17 cellular contexts compared by ENCODE assay signal in genomic region chr12:130828895-130829294, GRCh38.
"Had no signal": no experiment of that assay in that cellular context is flagged by ENCODE, and none has a peak within 500 bp of the region (broad histone marks: within the 10 kb centered on the region; RNA-seq: fewer than 3 reads in every experiment).

No MANE protein-coding gene starts in this region.

- DNase-seq: activated CD4-positive, alpha-beta memory T cell treated with anti-CD3 and anti-CD28 coated beads, Interleukin-2, amount 10 ng/mL, durations not matched to agents 7 days and 5 days; cerebellar nuclear complex; effector memory CD8-positive, alpha-beta T cell; gastrocnemius medialis; heart right ventricle; left colon; mucosa of descending colon; naive thymus-derived CD4-positive, alpha-beta T cell; small intestine; stimulated activated CD4-positive, alpha-beta T cell treated with anti-CD3 and anti-CD28 coated beads, Interleukin-4, amount 100 ng/mL, for 24 hours; stimulated activated naive CD8-positive, alpha-beta T cell treated with anti-CD3 and anti-CD28 coated beads, Interleukin-15, Interleukin-2, amounts not matched to agents 100 U/mL and 50 U/mL, for 24 hours; T-helper 1 cell; trophoblast cell had no signal

- H3K9me3 Mint-ChIP-seq: activated CD4-positive, alpha-beta memory T cell treated with anti-CD3 and anti-CD28 coated beads, Interleukin-2, amount 10 ng/mL, durations not matched to agents 7 days and 5 days; effector memory CD8-positive, alpha-beta T cell had no signal

- H3K27ac Mint-ChIP-seq: activated CD4-positive, alpha-beta memory T cell treated with anti-CD3 and anti-CD28 coated beads, Interleukin-2, amount 10 ng/mL, durations not matched to agents 7 days and 5 days; effector memory CD8-positive, alpha-beta T cell had no signal

- H3K4me3 ChIP-seq: ascending aorta, breast epithelium, gastrocnemius medialis, heart right ventricle, mucosa of descending colon had no signal

- H3K9me3 ChIP-seq: ascending aorta, breast epithelium, gastrocnemius medialis, heart right ventricle, mucosa of descending colon had no signal

- H3K27me3 Mint-ChIP-seq: activated CD4-positive, alpha-beta memory T cell treated with anti-CD3 and anti-CD28 coated beads, Interleukin-2, amount 10 ng/mL, durations not matched to agents 7 days and 5 days; effector memory CD8-positive, alpha-beta T cell; naive thymus-derived CD4-positive, alpha-beta T cell had no signal

- H3K4me1 ChIP-seq: ascending aorta, breast epithelium, gastrocnemius medialis had no signal

- ATAC-seq: effector memory CD8-positive, alpha-beta T cell; gastrocnemius medialis; left colon; mucosa of descending colon; naive thymus-derived CD4-positive, alpha-beta T cell; stimulated activated naive CD8-positive, alpha-beta T cell treated with anti-CD3 and anti-CD28 coated beads, Interleukin-15, Interleukin-2, amounts not matched to agents 100 U/mL and 50 U/mL, for 24 hours had no signal

- H3K27ac ChIP-seq: ascending aorta, breast epithelium, epithelial cell of prostate, gastrocnemius medialis, heart right ventricle, VCaP had no signal

- H3K36me3 ChIP-seq: ascending aorta, breast epithelium, gastrocnemius medialis had no signal

- H3K4me3 Mint-ChIP-seq: activated CD4-positive, alpha-beta memory T cell treated with anti-CD3 and anti-CD28 coated beads, Interleukin-2, amount 10 ng/mL, durations not matched to agents 7 days and 5 days; effector memory CD8-positive, alpha-beta T cell; naive thymus-derived CD4-positive, alpha-beta T cell had no signal

- FAIRE-seq: small intestine had no signal

- H3K27me3 ChIP-seq: ascending aorta, breast epithelium, gastrocnemius medialis, heart right ventricle had no signal
